In genomic region chr1:194538453-194538852, GRCh38 we compare ENCODE assay signal across 31 cellular contexts.
A peak's percentile ranks its signal among the peaks of the same experiment; 100 is the strongest.
DNase-seq lines count a peak whose midpoint lies in the region; ATAC-seq, FAIRE-seq and TF ChIP-seq lines count a peak whose summit lies in the region.
"Had no signal": no experiment of that assay in that cellular context is flagged by ENCODE, and none has a peak within 500 bp of the region (broad histone marks: within the 10 kb centered on the region; RNA-seq: fewer than 3 reads in every experiment).

No MANE protein-coding gene starts in this region.

- H3K27me3 Mint-ChIP-seq in neural crest cell (ENCODE audit: low read depth) = no peaks in the 10 kb centered on the region
- H3K27me3 Mint-ChIP-seq: activated CD4-positive, alpha-beta memory T cell treated with anti-CD3 and anti-CD28 coated beads, Interleukin-2, amount 10 ng/mL, durations not matched to agents 7 days and 5 days; dendritic cell treated with granulocyte-macrophage colony-stimulating factor and Interleukin-4, amounts not matched to agents 40 ng/mL and 50 ng/mL, for 4 days; memory B cell had no signal

- H3K27ac ChIP-seq in VCaP (no peak overlapping the region), heart right ventricle (no peak overlapping the region)
- H3K27ac ChIP-seq: GM23248, left lung, right atrium auricular region, SJSA1, thoracic aorta, vagina had no signal

- peaks cover 0 to 43% (median 0%) of the 10 kb centered on the region in 11 donors for H3K9me3 ChIP-seq in heart right ventricle
- H3K9me3 ChIP-seq: right atrium auricular region, thoracic aorta, vagina had no signal

- no peak overlapping the region for H3K4me3 Mint-ChIP-seq in neural crest cell
- H3K4me3 Mint-ChIP-seq: activated CD4-positive, alpha-beta memory T cell treated with anti-CD3 and anti-CD28 coated beads, Interleukin-2, amount 10 ng/mL, durations not matched to agents 7 days and 5 days; activated T-helper 1 cell treated with anti-CD3 and anti-CD28 coated beads, Interleukin-12 subunit alpha, Interleukin-12 subunit beta, Interleukin-2, Interleukin-4 antibody, amounts not matched to agents 30 ng/mL and 10 ng/mL and 1 ng/mL, durations not matched to agents 14 hours and 24 hours and 36 hours; CD4-positive, alpha-beta memory T cell; dendritic cell treated with granulocyte-macrophage colony-stimulating factor and Interleukin-4, amounts not matched to agents 40 ng/mL and 50 ng/mL, for 4 days; memory B cell had no signal

- H3K4me1 ChIP-seq in heart right ventricle = no peaks in the 10 kb centered on the region
- H3K4me1 ChIP-seq: left lung, right atrium auricular region, SJSA1, vagina had no signal

- TF ChIP-seq CTCF in VCaP (conservative IDR thresholded peaks at IDR 0.05) = peak; percentile 19; the same call in 1 of the 2 replicates
- TF ChIP-seq CTCF in neural crest cell (conservative IDR thresholded peaks at IDR 0.05) = no peak
- no peak for TF ChIP-seq CTCF in GM20000 (IDR thresholded peaks at IDR 0.05; ENCODE audit: extremely low read depth, missing control alignments)
- TF ChIP-seq CTCF in heart right ventricle (IDR thresholded peaks at IDR 0.05) = no peak

- H3K9me3 Mint-ChIP-seq in neural crest cell = peaks cover 3% of the 10 kb centered on the region
- H3K9me3 Mint-ChIP-seq: activated T-helper 1 cell treated with anti-CD3 and anti-CD28 coated beads, Interleukin-12 subunit alpha, Interleukin-12 subunit beta, Interleukin-2, Interleukin-4 antibody, amounts not matched to agents 30 ng/mL and 10 ng/mL and 1 ng/mL, durations not matched to agents 14 hours and 24 hours and 36 hours had no signal

- no peaks in the 10 kb centered on the region for H3K36me3 ChIP-seq in heart right ventricle
- H3K36me3 ChIP-seq: left lung, right atrium auricular region, SJSA1, thoracic aorta, vagina had no signal

- no peaks in the 10 kb centered on the region for H3K4me1 Mint-ChIP-seq in neural crest cell
- H3K4me1 Mint-ChIP-seq: activated CD4-positive, alpha-beta memory T cell treated with anti-CD3 and anti-CD28 coated beads, Interleukin-2, amount 10 ng/mL, durations not matched to agents 7 days and 5 days; CD4-positive, alpha-beta memory T cell; memory B cell had no signal

- no peak for FAIRE-seq in urothelium cell line (lab: Jason Lieb, UNC)
- FAIRE-seq: A204.1, K562 had no signal

- H3K4me3 ChIP-seq in heart right ventricle = no peak overlapping the region
- H3K4me3 ChIP-seq: GM23248, K562, left lung, right atrium auricular region, SJSA1, thoracic aorta, vagina had no signal

- WGBS in heart right ventricle, 2 donors = 33 to 37% methylated on average over 2 of the region's 2 CpGs

- intact Hi-C loops in heart right ventricle (cut with DNase I) = no loop called here

- no peak for ATAC-seq in heart right ventricle
- ATAC-seq: esophagus mucosa; K562; left lung; stimulated activated naive CD8-positive, alpha-beta T cell treated with anti-CD3 and anti-CD28 coated beads, Interleukin-15, Interleukin-2, amounts not matched to agents 100 U/mL and 50 U/mL, for 24 hours had no signal

- peak overlapping the region; percentile 52 for H3K27ac Mint-ChIP-seq in neural crest cell (ENCODE audit: unreplicated experiment)
- H3K27ac Mint-ChIP-seq: activated CD4-positive, alpha-beta memory T cell treated with anti-CD3 and anti-CD28 coated beads, Interleukin-2, amount 10 ng/mL, durations not matched to agents 7 days and 5 days; activated T-helper 1 cell treated with anti-CD3 and anti-CD28 coated beads, Interleukin-12 subunit alpha, Interleukin-12 subunit beta, Interleukin-2, Interleukin-4 antibody, amounts not matched to agents 30 ng/mL and 10 ng/mL and 1 ng/mL, durations not matched to agents 14 hours and 24 hours and 36 hours; CD4-positive, alpha-beta memory T cell; dendritic cell treated with granulocyte-macrophage colony-stimulating factor and Interleukin-4, amounts not matched to agents 40 ng/mL and 50 ng/mL, for 4 days; memory B cell had no signal

- DNase-seq in NCI-H82 (lab: John Stamatoyannopoulos, UW) (peak; percentile 35), NCI-H82 treated with DMSO at 0.1 percent for 48 hours (lab: John Stamatoyannopoulos, UW; ENCODE audit: unreplicated experiment) (no peak), NCI-H69 (lab: John Stamatoyannopoulos, UW) (peak; percentile 7), neural crest cell (ENCODE audit: low read depth, low spot score) (no peak), GM20000 (ENCODE audit: low spot score) (no peak), urothelium cell line (ENCODE audit: low spot score) (no peak), heart right ventricle (no peak)
- DNase-seq: activated CD4-positive, alpha-beta memory T cell treated with anti-CD3 and anti-CD28 coated beads, Interleukin-2, amount 10 ng/mL, durations not matched to agents 7 days and 5 days; activated CD4-positive, alpha-beta T cell treated with anti-CD3 and anti-CD28 coated beads for 1 hour; activated CD8-positive, alpha-beta memory T cell treated with anti-CD3 and anti-CD28 coated beads, Interleukin-2, amount 50 U/mL, for 4 hours; activated naive CD4-positive, alpha-beta T cell treated with Interleukin-2 at 50 U/mL for 16 hours; AML-193; CD4-positive, alpha-beta memory T cell; central memory CD4-positive, alpha-beta T cell; GM23248; islet precursor cell; left lung; NCI-H1436 treated with DMSO at 0.1 percent for 48 hours; small intestine; stimulated activated naive CD8-positive, alpha-beta T cell treated with anti-CD3 and anti-CD28 coated beads, Interleukin-15, Interleukin-2, amounts not matched to agents 100 U/mL and 50 U/mL, for 24 hours had no signal

- H3K36me3 Mint-ChIP-seq in neural crest cell (ENCODE audit: low read depth) = no peaks in the 10 kb centered on the region
- H3K36me3 Mint-ChIP-seq: CD4-positive, alpha-beta memory T cell; memory B cell had no signal

- H3K27me3 ChIP-seq in heart right ventricle = no peaks in the 10 kb centered on the region
- H3K27me3 ChIP-seq: left lung, right atrium auricular region, SJSA1, vagina had no signal

Comparison
In these comparisons a context has a peak if more than half of its experiments do, and no peak if none do; other contexts are left out.
1. DNase-seq: peak in NCI-H82 (single experiment) and NCI-H69 (single experiment); none in NCI-H82 treated with DMSO at 0.1 percent for 48 hours (single experiment), neural crest cell (single experiment), GM20000 (single experiment), urothelium cell line (single experiment) and heart right ventricle (0 of 2).